ENCODE assay signal across 1 cellular context in genomic region chr14:23104591-23105347, GRCh38.
TF ChIP-seq lines count a peak whose summit lies in the region.

TSS of gene CIROP (minus strand) at chr14:23104989. CDS start at chr14:23104920, 69 bp downstream.

TF ChIP-seq in HepG2, 621 proteins besides CTCF, POLR2A, EP300 and RAD21 (continued from another document and continues in another):
- TF ChIP-seq IKZF5 (CRISPR knock-in tag; IDR thresholded peaks at IDR 0.05) (peak; percentile 44; the same call in 1 of the 2 replicates), ZNF782 (CRISPR knock-in tag; IDR thresholded peaks at IDR 0.05; ENCODE audit: borderline replicate concordance) (no peak), FOXM1 (CRISPR knock-in tag; IDR thresholded peaks at IDR 0.05) (no peak), ZBTB7A (CRISPR knock-in tag; IDR thresholded peaks at IDR 0.05) (no peak; the same call in 1 of the 2 replicates), TRIM24 (CRISPR knock-in tag; IDR thresholded peaks at IDR 0.05) (no peak), ZNF552 (CRISPR knock-in tag; IDR thresholded peaks at IDR 0.05; ENCODE audit: borderline replicate concordance) (no peak), ZNF557 (CRISPR knock-in tag; IDR thresholded peaks at IDR 0.05) (0 out of 2 replicates have a peak, but pooled peaks have one; percentile 40), KLF12 (CRISPR knock-in tag; IDR thresholded peaks at IDR 0.05; ENCODE audit: borderline replicate concordance) (no peak), RORA (CRISPR knock-in tag; IDR thresholded peaks at IDR 0.05) (no peak), BATF2 (CRISPR knock-in tag; IDR thresholded peaks at IDR 0.05) (no peak), PCBP2 (optimal IDR thresholded peaks at IDR 0.05; ENCODE audit: low read depth, low read length, poor library complexity, severe bottlenecking) (peak; percentile 53), ZNF432 (CRISPR knock-in tag; IDR thresholded peaks at IDR 0.05; ENCODE audit: borderline replicate concordance) (no peak), CENPT (CRISPR knock-in tag; IDR thresholded peaks at IDR 0.05; ENCODE audit: low read depth) (no peak), SP5 (CRISPR knock-in tag; IDR thresholded peaks at IDR 0.05; ENCODE audit: borderline replicate concordance, low read depth) (no peak), ZMAT3 (CRISPR knock-in tag; conservative IDR thresholded peaks at IDR 0.05) (no peak), ZNF567 (CRISPR knock-in tag; IDR thresholded peaks at IDR 0.05; ENCODE audit: borderline replicate concordance) (no peak), ZNF800 (CRISPR knock-in tag; IDR thresholded peaks at IDR 0.05) (no peak), ZNF143 (CRISPR knock-in tag; IDR thresholded peaks at IDR 0.05) (0 out of 2 replicates have a peak, but pooled peaks have one; percentile 29), RXRA (CRISPR knock-in tag; IDR thresholded peaks at IDR 0.05) (peak; percentile 45), ZNF572 (CRISPR knock-in tag; IDR thresholded peaks at IDR 0.05) (peak; percentile 61; the same call in 1 of the 2 replicates), TFDP1 (CRISPR knock-in tag; IDR thresholded peaks at IDR 0.05; ENCODE audit: borderline replicate concordance) (no peak), FLYWCH1 (CRISPR knock-in tag; IDR thresholded peaks at IDR 0.05) (no peak), EZH2 (conservative IDR thresholded peaks at IDR 0.05; ENCODE audit: low read depth, low read length) (0 out of 2 replicates have a peak, but pooled peaks have one; percentile 20), ARID5B (CRISPR knock-in tag; IDR thresholded peaks at IDR 0.05) (peak; percentile 35; the same call in 1 of the 2 replicates), ARNT2 (CRISPR knock-in tag; IDR thresholded peaks at IDR 0.05; ENCODE audit: low read depth) (0 out of 2 replicates have a peak, but pooled peaks have one; percentile 17), PHF20 (CRISPR knock-in tag; IDR thresholded peaks at IDR 0.05) (no peak), ZNF691 (CRISPR knock-in tag; IDR thresholded peaks at IDR 0.05; ENCODE audit: borderline replicate concordance, low read depth) (no peak), REST (IDR thresholded peaks at IDR 0.05; ENCODE audit: borderline replicate concordance in 1 of 2, low read depth in 1 of 2, low read length in 2 of 2) (0 out of 4 replicates have a peak, but pooled peaks of 1 of the 2 experiments have one; percentile 7), JUNB (CRISPR knock-in tag; IDR thresholded peaks at IDR 0.05; ENCODE audit: borderline replicate concordance) (no peak), RBM39 (IDR thresholded peaks at IDR 0.05; ENCODE audit: low read depth, low read length, poor library complexity, severe bottlenecking) (no peak), FOXA1 (IDR thresholded peaks at IDR 0.05) (no peak), FOXA1 (CRISPR knock-in tag; IDR thresholded peaks at IDR 0.05) (0 out of 2 replicates have a peak, but pooled peaks have one; percentile 6), ZNF383 (CRISPR knock-in tag; IDR thresholded peaks at IDR 0.05; ENCODE audit: borderline replicate concordance) (no peak), ZNF282 (IDR thresholded peaks at IDR 0.05; ENCODE audit: partially characterized antibody) (no peak), GTF2F1 (IDR thresholded peaks at IDR 0.05; ENCODE audit: low read length) (no peak), FOXC1 (CRISPR knock-in tag; IDR thresholded peaks at IDR 0.05; ENCODE audit: borderline replicate concordance) (peak; percentile 83; the same call in 1 of the 2 replicates), E2F1 (CRISPR knock-in tag; IDR thresholded peaks at IDR 0.05) (no peak), NBN (conservative IDR thresholded peaks at IDR 0.05) (no peak), ZNF30 (CRISPR knock-in tag; IDR thresholded peaks at IDR 0.05) (no peak), MXD3 (CRISPR knock-in tag; IDR thresholded peaks at IDR 0.05) (0 out of 2 replicates have a peak, but pooled peaks have one; percentile 39), HNF1B (CRISPR knock-in tag; IDR thresholded peaks at IDR 0.05) (0 out of 2 replicates have a peak, but pooled peaks have one; percentile 29), ZNF501 (CRISPR knock-in tag; IDR thresholded peaks at IDR 0.05) (peak; percentile 18; the same call in 1 of the 2 replicates), ZNF367 (CRISPR knock-in tag; IDR thresholded peaks at IDR 0.05; ENCODE audit: borderline replicate concordance) (no peak)
